ENCODE assay signal across 10 cellular contexts in the genomic region with DNA sequence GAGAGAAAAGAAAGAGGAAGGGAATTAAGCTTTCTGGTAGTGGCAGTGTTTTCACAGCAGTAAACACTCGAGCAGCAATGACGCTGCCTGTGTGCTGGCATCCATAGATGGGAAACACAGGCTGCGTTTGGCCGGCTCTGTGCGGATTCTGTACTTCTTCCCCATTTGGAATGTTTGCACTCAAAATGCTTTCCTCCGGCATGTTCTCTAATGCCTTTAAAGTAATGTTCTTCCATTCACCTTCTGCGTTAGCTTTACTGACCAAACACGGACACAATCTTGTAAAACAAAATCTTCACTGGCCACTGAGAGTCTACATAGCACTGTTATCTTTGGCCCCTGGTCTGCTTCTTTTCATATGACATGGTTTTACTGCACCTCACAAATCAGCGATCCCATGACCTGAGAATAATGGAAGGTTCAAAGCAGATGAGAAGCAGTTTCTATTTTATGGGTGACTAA. TPM values are rescaled to one million over a fixed set of nuclear protein-coding genes. Genes with fewer than 3 reads are reported as not detected.
DNase-seq lines count a peak whose midpoint lies in the region; ATAC-seq and TF ChIP-seq lines count a peak whose summit lies in the region.
"Had no signal": no experiment of that assay in that cellular context is flagged by ENCODE, and none has a peak within 500 bp of the region (broad histone marks: within the 10 kb centered on the region; RNA-seq: fewer than 3 reads in every experiment).

No MANE protein-coding gene starts in this region.

- H3K4me1 ChIP-seq in hepatocyte (ENCODE audit: insufficient read depth) (peaks cover 24% of the 10 kb centered on the region), rectal smooth muscle tissue (ENCODE audit: control insufficient read depth, insufficient read depth, low read length) (peaks cover 77% of the 10 kb centered on the region), neuronal stem cell (ENCODE audit: control insufficient read depth in 2 of 2, insufficient read depth in 1 of 2, low read depth in 1 of 2, low read length in 2 of 2) (peaks cover 0 to 4% of the 10 kb centered on the region in 2 donors)

- POLR2A ChIA-PET in activated CD4-positive, alpha-beta memory T cell treated with anti-CD3 and anti-CD28 coated beads, Interleukin-2, amount 10 ng/mL, durations not matched to agents 7 days and 5 days (lab: Charles Lee) = no interaction called here

- no peak overlapping the region for H3K18ac ChIP-seq in neuronal stem cell (ENCODE audit: low read length)

- H2AK5ac ChIP-seq in neuronal stem cell (ENCODE audit: low read depth, low read length) = no peak overlapping the region

- CTCF ChIA-PET in activated CD4-positive, alpha-beta memory T cell treated with anti-CD3 and anti-CD28 coated beads, Interleukin-2, amount 10 ng/mL, durations not matched to agents 7 days and 5 days (lab: Charles Lee) = no interaction called here

- peak overlapping the region in 4 of 5 experiments; percentile 4 to 47 (median 12) for H3K4me3 Mint-ChIP-seq in brain
- H3K4me3 Mint-ChIP-seq in activated T-helper 17 cell treated with anti-CD3 and anti-CD28 coated beads, Interleukin-2, amount 50 U/mL, for 72 hours = no peak overlapping the region
- no peak overlapping the region for H3K4me3 Mint-ChIP-seq in activated CD4-positive, alpha-beta memory T cell treated with anti-CD3 and anti-CD28 coated beads, Interleukin-2, amount 10 ng/mL, durations not matched to agents 7 days and 5 days
- H3K4me3 Mint-ChIP-seq: activated CD4-positive, alpha-beta T cell treated with anti-CD3 and anti-CD28 coated beads, Interleukin-2, amount 10 ng/mL, durations not matched to agents 24 days and 14 days; B cell had no signal

- H2BK120ac ChIP-seq in neuronal stem cell (ENCODE audit: low read depth, low read length) = no peak overlapping the region

- no peak overlapping the region for H2BK5ac ChIP-seq in neuronal stem cell (ENCODE audit: low read length)

- H3K27ac ChIP-seq in hepatocyte (peak overlapping the region; percentile 87), rectal smooth muscle tissue (ENCODE audit: low read depth, low read length) (peak overlapping the region; percentile 94), neuronal stem cell (replicated peaks; ENCODE audit: low read length) (no peak overlapping the region)

- H3K23ac ChIP-seq in neuronal stem cell (ENCODE audit: low read depth, low read length, poor library complexity) = no peak overlapping the region

- no peaks in the 10 kb centered on the region for H3K27me3 Mint-ChIP-seq in brain
- H3K27me3 Mint-ChIP-seq in activated T-helper 17 cell treated with anti-CD3 and anti-CD28 coated beads, Interleukin-2, amount 50 U/mL, for 72 hours = no peaks in the 10 kb centered on the region
- no peaks in the 10 kb centered on the region for H3K27me3 Mint-ChIP-seq in activated CD4-positive, alpha-beta memory T cell treated with anti-CD3 and anti-CD28 coated beads, Interleukin-2, amount 10 ng/mL, durations not matched to agents 7 days and 5 days
- H3K27me3 Mint-ChIP-seq: activated CD4-positive, alpha-beta T cell treated with anti-CD3 and anti-CD28 coated beads, Interleukin-2, amount 10 ng/mL, durations not matched to agents 24 days and 14 days; B cell had no signal

- H3K9ac ChIP-seq in rectal smooth muscle tissue (ENCODE audit: low read length) (no peak overlapping the region), neuronal stem cell (ENCODE audit: low read depth, low read length, poor library complexity) (no peak overlapping the region)

- no peaks in the 10 kb centered on the region for H4K20me1 ChIP-seq in hepatocyte (ENCODE audit: insufficient read depth, poor library complexity, severe bottlenecking)

- ATAC-seq in activated T-helper 17 cell treated with anti-CD3 and anti-CD28 coated beads, Interleukin-2, amount 50 U/mL, for 72 hours (replicated peaks) = no peak

- H4K91ac ChIP-seq in neuronal stem cell (ENCODE audit: low read depth, low read length, poor library complexity) = no peak overlapping the region

- H3K27me3 ChIP-seq in hepatocyte (no peaks in the 10 kb centered on the region), rectal smooth muscle tissue (ENCODE audit: control insufficient read depth, insufficient read depth, low read length) (no peaks in the 10 kb centered on the region), neuronal stem cell (ENCODE audit: control insufficient read depth in 3 of 3, insufficient read depth in 3 of 3, low read depth in 1 of 3, low read length in 3 of 3) (no peaks in the 10 kb centered on the region)

- H3K4me2 ChIP-seq in hepatocyte (peak overlapping the region; percentile 66), neuronal stem cell (ENCODE audit: insufficient read depth, low read length, poor library complexity, severe bottlenecking) (no peak overlapping the region)

- H3K9me3 ChIP-seq in hepatocyte (ENCODE audit: low read depth) (no peaks in the 10 kb centered on the region), neuronal stem cell (replicated peaks in 1 of 2; ENCODE audit: control insufficient read depth in 2 of 2, insufficient read depth in 1 of 2, low read depth in 1 of 2, low read length in 2 of 2) (no peaks in the 10 kb centered on the region)

- no peak overlapping the region for H2BK12ac ChIP-seq in neuronal stem cell (ENCODE audit: low read length)

- H3K36me3 Mint-ChIP-seq in brain = peaks cover 18% of the 10 kb centered on the region
- no peaks in the 10 kb centered on the region for H3K36me3 Mint-ChIP-seq in activated T-helper 17 cell treated with anti-CD3 and anti-CD28 coated beads, Interleukin-2, amount 50 U/mL, for 72 hours (ENCODE audit: low read depth)
- H3K36me3 Mint-ChIP-seq in activated CD4-positive, alpha-beta memory T cell treated with anti-CD3 and anti-CD28 coated beads, Interleukin-2, amount 10 ng/mL, durations not matched to agents 7 days and 5 days (ENCODE audit: low read depth) = no peaks in the 10 kb centered on the region

- no peak overlapping the region for H3K4me3 ChIP-seq in AG10803 (ENCODE audit: low read length)
- H3K4me3 ChIP-seq in hepatocyte = no peak overlapping the region
- no peak overlapping the region for H3K4me3 ChIP-seq in rectal smooth muscle tissue (ENCODE audit: low read length)
- peak overlapping the region in 1 of 2 donors; percentile 44 for H3K4me3 ChIP-seq in neuronal stem cell (ENCODE audit: low read length in 2 of 2)

- H3K9me2 ChIP-seq in hepatocyte (replicated peaks; ENCODE audit: insufficient read depth) = no peaks in the 10 kb centered on the region

- H3K4me1 Mint-ChIP-seq in brain = peaks cover 9% of the 10 kb centered on the region
- H3K4me1 Mint-ChIP-seq in activated T-helper 17 cell treated with anti-CD3 and anti-CD28 coated beads, Interleukin-2, amount 50 U/mL, for 72 hours = no peaks in the 10 kb centered on the region
- H3K4me1 Mint-ChIP-seq in activated CD4-positive, alpha-beta memory T cell treated with anti-CD3 and anti-CD28 coated beads, Interleukin-2, amount 10 ng/mL, durations not matched to agents 7 days and 5 days = no peaks in the 10 kb centered on the region
- H3K4me1 Mint-ChIP-seq: activated CD4-positive, alpha-beta T cell treated with anti-CD3 and anti-CD28 coated beads, Interleukin-2, amount 10 ng/mL, durations not matched to agents 24 days and 14 days; B cell had no signal

- H4K8ac ChIP-seq in neuronal stem cell (ENCODE audit: low read depth, low read length) = no peak overlapping the region

- H2BK15ac ChIP-seq in neuronal stem cell (ENCODE audit: low read length) = no peak overlapping the region

- no peaks in the 10 kb centered on the region for H3K79me1 ChIP-seq in neuronal stem cell (ENCODE audit: low read depth, low read length)

- peak overlapping the region in 2 of 5 experiments; percentile 63 for H3K27ac Mint-ChIP-seq in brain
- H3K27ac Mint-ChIP-seq in activated T-helper 17 cell treated with anti-CD3 and anti-CD28 coated beads, Interleukin-2, amount 50 U/mL, for 72 hours = no peak overlapping the region
- H3K27ac Mint-ChIP-seq in activated CD4-positive, alpha-beta memory T cell treated with anti-CD3 and anti-CD28 coated beads, Interleukin-2, amount 10 ng/mL, durations not matched to agents 7 days and 5 days = no peak overlapping the region
- H3K27ac Mint-ChIP-seq: activated CD4-positive, alpha-beta T cell treated with anti-CD3 and anti-CD28 coated beads, Interleukin-2, amount 10 ng/mL, durations not matched to agents 24 days and 14 days; B cell had no signal

- no peaks in the 10 kb centered on the region for H3K9me3 Mint-ChIP-seq in brain
- H3K9me3 Mint-ChIP-seq in activated T-helper 17 cell treated with anti-CD3 and anti-CD28 coated beads, Interleukin-2, amount 50 U/mL, for 72 hours = no peaks in the 10 kb centered on the region
- no peaks in the 10 kb centered on the region for H3K9me3 Mint-ChIP-seq in activated CD4-positive, alpha-beta memory T cell treated with anti-CD3 and anti-CD28 coated beads, Interleukin-2, amount 10 ng/mL, durations not matched to agents 7 days and 5 days
- H3K9me3 Mint-ChIP-seq: activated CD4-positive, alpha-beta T cell treated with anti-CD3 and anti-CD28 coated beads, Interleukin-2, amount 10 ng/mL, durations not matched to agents 24 days and 14 days had no signal

- DNase-seq in AG10803 (ENCODE audit: low read depth) = peak; percentile 25
- DNase-seq in hepatocyte (ENCODE audit: low spot score) = peak; percentile 54
- DNase-seq in neuronal stem cell (ENCODE audit: low spot score) = no peak
- no peak for DNase-seq in activated CD4-positive, alpha-beta memory T cell treated with anti-CD3 and anti-CD28 coated beads, Interleukin-2, amount 10 ng/mL, durations not matched to agents 7 days and 5 days
- DNase-seq in activated T-cell treated with anti-CD3 and anti-CD28 coated beads, Interleukin-2, amount 50 U/mL, for 48 hours = no peak
- DNase-seq: activated CD4-positive, alpha-beta T cell treated with anti-CD3 and anti-CD28 coated beads, Interleukin-2, amount 10 ng/mL, durations not matched to agents 24 days and 14 days had no signal

- H3K79me2 ChIP-seq in hepatocyte = peaks cover 4% of the 10 kb centered on the region

- no peaks in the 10 kb centered on the region for H3K36me3 ChIP-seq in hepatocyte (replicated peaks; ENCODE audit: insufficient read depth, low read depth)
- H3K36me3 ChIP-seq in rectal smooth muscle tissue (ENCODE audit: control insufficient read depth, insufficient read depth, low read length) = no peaks in the 10 kb centered on the region
- peaks cover 0 to 5% of the 10 kb centered on the region in 2 donors for H3K36me3 ChIP-seq in neuronal stem cell (replicated peaks in 1 of 2; ENCODE audit: control insufficient read depth in 2 of 2, insufficient read depth in 2 of 2, low read length in 2 of 2)

- no peak overlapping the region for H3K14ac ChIP-seq in neuronal stem cell (ENCODE audit: low read length)

- TF ChIP-seq CTCF in AG10803 (conservative IDR thresholded peaks at IDR 0.05; ENCODE audit: low read length) (no peak), brain (conservative IDR thresholded peaks at IDR 0.05) (no peak), hepatocyte (IDR thresholded peaks at IDR 0.05; ENCODE audit: poor library complexity) (no peak)

- 7% methylated on average over 9 of the region's 9 CpGs for WGBS in hepatocyte (ENCODE audit: low lambda C conversion rate, missing lambda C conversion rate)
- WGBS in neuronal stem cell (ENCODE audit: extremely low coverage in 2 of 2, insufficient read length in 2 of 2, insufficient replicate concordance in 1 of 2), 2 donors = no CpG with 5 or more reads among the region's 9 CpGs

- H2AFZ ChIP-seq in hepatocyte (peak overlapping the region; percentile 2), neuronal stem cell (ENCODE audit: low read length) (no peak overlapping the region)

- no peak overlapping the region for H3K4ac ChIP-seq in neuronal stem cell (ENCODE audit: low read length)

RNA-seq across cellular contexts. Expression of a gene that starts 31.4 kb away (rescaled TPM):
- polyA plus RNA-seq in brain (ENCODE audit: insufficient read depth, low read depth, low replicate concordance) = 8.1 TPM
- 13.4 and 22.8 TPM in 2 replicates for total RNA-seq in hepatocyte
- polyA plus RNA-seq in hepatocyte = 16.7 and 20.9 TPM in 2 replicates
- polyA plus RNA-seq in neuronal stem cell (2013, experiment 1 of 2) = 32.7 TPM
- polyA plus RNA-seq in neuronal stem cell (2013, experiment 2 of 2) = 34.5 TPM
- 10 to 100 TPM; 16.9 to 19.7 TPM for total RNA-seq in activated T-helper 17 cell treated with anti-CD3 and anti-CD28 coated beads, Interleukin-2, amount 50 U/mL, for 72 hours
- 10 to 100 TPM; 17.8 to 18.6 TPM for total RNA-seq in activated CD4-positive, alpha-beta memory T cell treated with anti-CD3 and anti-CD28 coated beads, Interleukin-2, amount 10 ng/mL, durations not matched to agents 7 days and 5 days

RNA-seq across cellular contexts. Expression of a gene that starts 54.4 kb away (rescaled TPM):
- polyA plus RNA-seq in brain (ENCODE audit: insufficient read depth, low read depth, low replicate concordance) (not detected), hepatocyte (2.1 and 5.7 TPM in 2 replicates)
- 1.3 and 4.7 TPM in 2 replicates for total RNA-seq in hepatocyte
- 2.9 TPM for polyA plus RNA-seq in neuronal stem cell (2013, experiment 1 of 2)
- polyA plus RNA-seq in neuronal stem cell (2013, experiment 2 of 2) = 2.5 TPM
- total RNA-seq in activated T-helper 17 cell treated with anti-CD3 and anti-CD28 coated beads, Interleukin-2, amount 50 U/mL, for 72 hours = 10 to 100 TPM; 13.7 to 23.0 TPM
- 10 to 100 TPM; 20.8 to 23.6 TPM for total RNA-seq in activated CD4-positive, alpha-beta memory T cell treated with anti-CD3 and anti-CD28 coated beads, Interleukin-2, amount 10 ng/mL, durations not matched to agents 7 days and 5 days

Comparison
In these comparisons a context has a peak if more than half of its experiments do, and no peak if none do; other contexts are left out.
1. DNase-seq: peak in AG10803 (single experiment) and hepatocyte (single experiment); none in neuronal stem cell (single experiment), activated CD4-positive, alpha-beta memory T cell treated with anti-CD3 and anti-CD28 coated beads, Interleukin-2, amount 10 ng/mL, durations not matched to agents 7 days and 5 days (single experiment) and activated T-cell treated with anti-CD3 and anti-CD28 coated beads, Interleukin-2, amount 50 U/mL, for 48 hours (0 of 2).
2. H3K4me3 Mint-ChIP-seq: peak in brain (4 of 5); none in activated T-helper 17 cell treated with anti-CD3 and anti-CD28 coated beads, Interleukin-2, amount 50 U/mL, for 72 hours (single experiment) and activated CD4-positive, alpha-beta memory T cell treated with anti-CD3 and anti-CD28 coated beads, Interleukin-2, amount 10 ng/mL, durations not matched to agents 7 days and 5 days (single experiment).